In the genomic region with DNA sequence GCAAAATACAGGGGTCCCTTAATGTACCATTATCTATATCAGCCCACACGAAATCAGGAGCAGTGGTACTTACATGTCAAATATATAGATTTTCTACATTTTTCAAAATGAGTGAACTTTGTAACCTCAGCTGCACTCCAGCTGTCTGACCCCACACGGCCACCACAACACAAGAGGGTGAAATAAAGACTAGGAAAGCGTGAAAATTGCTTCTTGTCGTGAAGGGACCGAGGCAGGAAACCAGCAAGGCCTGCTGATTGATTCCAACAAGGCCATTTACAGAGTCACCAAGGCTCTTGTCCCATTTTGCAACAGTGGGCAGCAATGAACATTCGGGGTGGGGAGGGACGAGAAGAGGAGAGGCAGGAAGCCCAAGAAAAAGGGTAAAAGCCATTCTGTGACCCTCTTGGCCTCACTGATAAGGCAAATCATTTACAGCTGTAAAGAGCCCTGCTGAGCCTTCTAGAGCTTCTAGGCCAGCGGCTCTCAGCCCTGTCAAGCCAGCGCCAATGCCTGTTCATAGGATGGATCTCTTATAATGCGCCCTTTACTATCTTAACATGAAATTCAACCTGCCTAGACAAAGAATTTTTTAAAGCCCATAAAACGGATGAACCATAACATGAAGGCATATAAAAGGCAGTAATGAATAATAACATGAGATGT, we compare ENCODE assay signal across 18 cellular contexts.
"Had no signal": no experiment of that assay in that cellular context is flagged by ENCODE, and none has a peak within 500 bp of the region (broad histone marks: within the 10 kb centered on the region; RNA-seq: fewer than 3 reads in every experiment).

No MANE protein-coding gene starts in this region.

- H3K4me3 Mint-ChIP-seq: activated T-helper 1 cell treated with anti-CD3 and anti-CD28 coated beads, Interleukin-12 subunit alpha, Interleukin-12 subunit beta, Interleukin-2, Interleukin-4 antibody, amounts not matched to agents 30 ng/mL and 10 ng/mL and 1 ng/mL, durations not matched to agents 14 hours and 24 hours and 36 hours had no signal

- H3K9me3 ChIP-seq: adrenal gland, breast epithelium, left ventricle myocardium inferior, tibial artery had no signal

- H3K4me3 ChIP-seq: adrenal gland, breast epithelium, left ventricle myocardium inferior, tibial artery had no signal

- H3K4me1 ChIP-seq: adrenal gland, breast epithelium, left ventricle myocardium inferior, parathyroid adenoma, tibial artery had no signal

- H3K36me3 Mint-ChIP-seq: activated naive CD4-positive, alpha-beta T cell treated with anti-CD3 and anti-CD28 coated beads, Interleukin-2, amount 50 U/mL, for 72 hours had no signal

- ATAC-seq: activated naive CD4-positive, alpha-beta T cell treated with anti-CD3 and anti-CD28 coated beads, Interleukin-2, amount 50 U/mL, for 72 hours; esophagus mucosa had no signal

- DNase-seq: activated CD4-positive, alpha-beta T cell treated with anti-CD3 and anti-CD28 coated beads, Interleukin-2, amount 50 U/mL, for 48 hours; activated gamma-delta T cell treated with Interleukin-2 at 50 U/mL for 16 hours; activated T-cell treated with anti-CD3 and anti-CD28 coated beads for 4 hours; adrenal gland; effector CD4-positive, alpha-beta T cell; kidney; left ventricle myocardium inferior; mammary epithelial cell; stimulated activated naive CD4-positive, alpha-beta T cell treated with Interleukin-2 at 50 U/mL for 16 hours; SW 1271; T-helper 2 cell; tibial artery; WERI-Rb-1 had no signal

- H3K9me3 Mint-ChIP-seq: activated naive CD4-positive, alpha-beta T cell treated with anti-CD3 and anti-CD28 coated beads, Interleukin-2, amount 50 U/mL, for 72 hours; activated T-helper 1 cell treated with anti-CD3 and anti-CD28 coated beads, Interleukin-12 subunit alpha, Interleukin-12 subunit beta, Interleukin-2, Interleukin-4 antibody, amounts not matched to agents 30 ng/mL and 10 ng/mL and 1 ng/mL, durations not matched to agents 14 hours and 24 hours and 36 hours had no signal

- H3K27ac ChIP-seq: adrenal gland, breast epithelium, left ventricle myocardium inferior, parathyroid adenoma, tibial artery, WERI-Rb-1 had no signal

- H3K36me3 ChIP-seq: adrenal gland, breast epithelium, left ventricle myocardium inferior, tibial artery, WERI-Rb-1 had no signal

- H3K27ac Mint-ChIP-seq: activated naive CD4-positive, alpha-beta T cell treated with anti-CD3 and anti-CD28 coated beads, Interleukin-2, amount 50 U/mL, for 72 hours; activated T-helper 1 cell treated with anti-CD3 and anti-CD28 coated beads, Interleukin-12 subunit alpha, Interleukin-12 subunit beta, Interleukin-2, Interleukin-4 antibody, amounts not matched to agents 30 ng/mL and 10 ng/mL and 1 ng/mL, durations not matched to agents 14 hours and 24 hours and 36 hours had no signal

- H3K9ac ChIP-seq: parathyroid adenoma had no signal

- H2AFZ ChIP-seq: parathyroid adenoma had no signal

- H3K27me3 ChIP-seq: adrenal gland, breast epithelium, tibial artery had no signal
